ENCODE assay signal across 7 cellular contexts in genomic region chrX:109475174-109475891, GRCh38. TPM values are rescaled to one million over a fixed set of nuclear protein-coding genes. Genes with fewer than 3 reads are reported as not detected.
A peak's percentile ranks its signal among the peaks of the same experiment; 100 is the strongest.
DNase-seq lines count a peak whose midpoint lies in the region; ATAC-seq and TF ChIP-seq lines count a peak whose summit lies in the region.

No MANE protein-coding gene starts in this region.

- ATAC-seq in GM21576 (IDR thresholded peaks at IDR 0.05; ENCODE audit: unreplicated experiment) (no peak), HG02870 (IDR thresholded peaks at IDR 0.05; ENCODE audit: unreplicated experiment) (no peak)

- no peak overlapping the region for H2BK15ac ChIP-seq in neuronal stem cell (ENCODE audit: low read length)

- peak overlapping the region; percentile 58 for H3K18ac ChIP-seq in neuronal stem cell (ENCODE audit: low read length)

- no peak overlapping the region for H3K9ac ChIP-seq in neuronal stem cell (ENCODE audit: low read depth, low read length, poor library complexity)

- no peak overlapping the region for H3K27ac ChIP-seq in neuronal stem cell (replicated peaks; ENCODE audit: low read length)

- no peak overlapping the region for H3K4me2 ChIP-seq in neuronal stem cell (ENCODE audit: insufficient read depth, low read length, poor library complexity, severe bottlenecking)

- no peak overlapping the region for H3K14ac ChIP-seq in neuronal stem cell (ENCODE audit: low read length)

- H3K23ac ChIP-seq in neuronal stem cell (ENCODE audit: low read depth, low read length, poor library complexity) = no peak overlapping the region

- no peaks in the 10 kb centered on the region for H3K79me1 ChIP-seq in neuronal stem cell (ENCODE audit: low read depth, low read length)

- H2AFZ ChIP-seq in neuronal stem cell (ENCODE audit: low read length) = peak overlapping the region; percentile 15

- no peak overlapping the region for H2BK12ac ChIP-seq in neuronal stem cell (ENCODE audit: low read length)

- no peaks in the 10 kb centered on the region for H3K27me3 ChIP-seq in neuronal stem cell (ENCODE audit: control insufficient read depth in 3 of 3, insufficient read depth in 3 of 3, low read depth in 1 of 3, low read length in 3 of 3)

- TF ChIP-seq CTCF in fibroblast of mammary gland (conservative IDR thresholded peaks at IDR 0.05; ENCODE audit: control insufficient read depth, insufficient read depth, low read depth, low read length) = peak; percentile 60

- no peaks in the 10 kb centered on the region for H3K36me3 ChIP-seq in neuronal stem cell (replicated peaks in 1 of 2; ENCODE audit: control insufficient read depth in 2 of 2, insufficient read depth in 2 of 2, low read length in 2 of 2)

- no peak overlapping the region for H4K8ac ChIP-seq in neuronal stem cell (ENCODE audit: low read depth, low read length)

- peaks cover 7% of the 10 kb centered on the region in 2 donors for H3K4me1 ChIP-seq in neuronal stem cell (ENCODE audit: control insufficient read depth in 2 of 2, insufficient read depth in 1 of 2, low read depth in 1 of 2, low read length in 2 of 2)

- no peak overlapping the region for H2BK120ac ChIP-seq in neuronal stem cell (ENCODE audit: low read depth, low read length)

- no peak overlapping the region for H2BK5ac ChIP-seq in neuronal stem cell (ENCODE audit: low read length)

- no CpG with 5 or more reads among the region's 23 CpGs for WGBS in neuronal stem cell (ENCODE audit: extremely low coverage in 2 of 2, insufficient read length in 2 of 2, insufficient replicate concordance in 1 of 2), 2 donors

- no peaks in the 10 kb centered on the region for H3K9me3 ChIP-seq in neuronal stem cell (replicated peaks in 1 of 2; ENCODE audit: control insufficient read depth in 2 of 2, insufficient read depth in 1 of 2, low read depth in 1 of 2, low read length in 2 of 2)

- H3K4me3 ChIP-seq in fibroblast of mammary gland (ENCODE audit: control insufficient read depth, low read depth, low read length) = no peak overlapping the region
- no peak overlapping the region for H3K4me3 ChIP-seq in neuronal stem cell (ENCODE audit: low read length in 2 of 2)

- H4K91ac ChIP-seq in neuronal stem cell (ENCODE audit: low read depth, low read length, poor library complexity) = no peak overlapping the region

- DNase-seq in ELF-1 (ENCODE audit: low read depth, low spot score) (peak; percentile 92), HT1080 (ENCODE audit: low read depth) (peak; percentile 42), RPMI8226 (peak; percentile 3), fibroblast of mammary gland (ENCODE audit: low read depth) (peak; percentile 44), neuronal stem cell (ENCODE audit: low spot score) (peak; percentile 45)

- H3K4ac ChIP-seq in neuronal stem cell (ENCODE audit: low read length) = no peak overlapping the region

- no peak overlapping the region for H2AK5ac ChIP-seq in neuronal stem cell (ENCODE audit: low read depth, low read length)

RNA-seq across cellular contexts. Expression of gene GUCY2F, which starts 6.6 kb away (rescaled TPM):
- total RNA-seq in HT1080 (2014; rRNA removed; shearing (Covaris generic)) = 0.03 TPM in 1 of 2 replicates, not detected in the other
- polyA plus RNA-seq in HT1080 (2015; cell fraction: cytosol; rRNA removed) = not detected in 2 replicates
- 0.03 and 0.04 TPM in 2 replicates for polyA plus RNA-seq in HT1080 (2015; cell fraction: nucleus; rRNA removed)
- polyA plus RNA-seq in neuronal stem cell (2013, experiment 1 of 2) = 0.03 TPM
- polyA plus RNA-seq in neuronal stem cell (2013, experiment 2 of 2) = 0.01 TPM

Comparison
In these comparisons a context has a peak if more than half of its experiments do, and no peak if none do; other contexts are left out.
1. DNase-seq: peak in every context shown above with its lines; median percentile 92 in ELF-1; 45 in neuronal stem cell; 44 in fibroblast of mammary gland; 42 in HT1080; 3 in RPMI8226.